In genomic region chr1:36284061-36284460, GRCh38 we compare ENCODE assay signal across 1 cellular context.
TF ChIP-seq lines count a peak whose summit lies in the region.

No MANE protein-coding gene starts in this region.

TF ChIP-seq in GM23338, 12 proteins besides CTCF, POLR2A, EP300 and RAD21 (continued from another document):
- no peak for TF ChIP-seq ZNF462 (CRISPR knock-in tag; IDR thresholded peaks at IDR 0.05)
- no peak for TF ChIP-seq ZNF331 (CRISPR knock-in tag; IDR thresholded peaks at IDR 0.05; ENCODE audit: low read depth)
- no peak for TF ChIP-seq JUNB (IDR thresholded peaks at IDR 0.05; ENCODE audit: unreplicated experiment)
- TF ChIP-seq, protein P1, sequence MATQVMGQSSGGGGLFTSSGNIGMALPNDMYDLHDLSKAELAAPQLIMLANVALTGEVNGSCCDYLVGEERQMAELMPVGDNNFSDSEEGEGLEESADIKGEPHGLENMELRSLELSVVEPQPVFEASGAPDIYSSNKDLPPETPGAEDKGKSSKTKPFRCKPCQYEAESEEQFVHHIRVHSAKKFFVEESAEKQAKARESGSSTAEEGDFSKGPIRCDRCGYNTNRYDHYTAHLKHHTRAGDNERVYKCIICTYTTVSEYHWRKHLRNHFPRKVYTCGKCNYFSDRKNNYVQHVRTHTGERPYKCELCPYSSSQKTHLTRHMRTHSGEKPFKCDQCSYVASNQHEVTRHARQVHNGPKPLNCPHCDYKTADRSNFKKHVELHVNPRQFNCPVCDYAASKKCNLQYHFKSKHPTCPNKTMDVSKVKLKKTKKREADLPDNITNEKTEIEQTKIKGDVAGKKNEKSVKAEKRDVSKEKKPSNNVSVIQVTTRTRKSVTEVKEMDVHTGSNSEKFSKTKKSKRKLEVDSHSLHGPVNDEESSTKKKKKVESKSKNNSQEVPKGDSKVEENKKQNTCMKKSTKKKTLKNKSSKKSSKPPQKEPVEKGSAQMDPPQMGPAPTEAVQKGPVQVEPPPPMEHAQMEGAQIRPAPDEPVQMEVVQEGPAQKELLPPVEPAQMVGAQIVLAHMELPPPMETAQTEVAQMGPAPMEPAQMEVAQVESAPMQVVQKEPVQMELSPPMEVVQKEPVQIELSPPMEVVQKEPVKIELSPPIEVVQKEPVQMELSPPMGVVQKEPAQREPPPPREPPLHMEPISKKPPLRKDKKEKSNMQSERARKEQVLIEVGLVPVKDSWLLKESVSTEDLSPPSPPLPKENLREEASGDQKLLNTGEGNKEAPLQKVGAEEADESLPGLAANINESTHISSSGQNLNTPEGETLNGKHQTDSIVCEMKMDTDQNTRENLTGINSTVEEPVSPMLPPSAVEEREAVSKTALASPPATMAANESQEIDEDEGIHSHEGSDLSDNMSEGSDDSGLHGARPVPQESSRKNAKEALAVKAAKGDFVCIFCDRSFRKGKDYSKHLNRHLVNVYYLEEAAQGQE (IDR thresholded peaks at IDR 0.05; ENCODE audit: unreplicated experiment) = no peak
- TF ChIP-seq POLR2AphosphoS5 (IDR thresholded peaks at IDR 0.05; ENCODE audit: low read depth) = no peak
